ENCODE assay signal across 16 cellular contexts in genomic region chr15:57149196-57149595, GRCh38.
DNase-seq lines count a peak whose midpoint lies in the region; ATAC-seq, FAIRE-seq and TF ChIP-seq lines count a peak whose summit lies in the region.
"Had no signal": no experiment of that assay in that cellular context is flagged by ENCODE, and none has a peak within 500 bp of the region (broad histone marks: within the 10 kb centered on the region; RNA-seq: fewer than 3 reads in every experiment).

No MANE protein-coding gene starts in this region.

- H3K27me3 ChIP-seq in right cardiac atrium (ENCODE audit: control insufficient read depth, insufficient read depth), result no peaks in the 10 kb centered on the region
- H3K27me3 ChIP-seq in endodermal cell (ENCODE audit: control insufficient read depth, insufficient read depth, low read length, poor library complexity, severe bottlenecking), result no peaks in the 10 kb centered on the region
- H3K27me3 ChIP-seq in pancreas, result no peaks in the 10 kb centered on the region
- H3K27me3 ChIP-seq: suprapubic skin had no signal

- no peaks in the 10 kb centered on the region for H3K27me3 Mint-ChIP-seq in endodermal cell (ENCODE audit: insufficient read depth)
- H3K27me3 Mint-ChIP-seq: activated CD4-positive, alpha-beta memory T cell treated with anti-CD3 and anti-CD28 coated beads, Interleukin-2, amount 10 ng/mL, durations not matched to agents 7 days and 5 days had no signal

- H3K4me3 ChIP-seq in right cardiac atrium (ENCODE audit: low read length), result no peak overlapping the region
- H3K4me3 ChIP-seq in cardiac fibroblast (replicated peaks in 1 of 2; ENCODE audit: low read depth in 2 of 2, low read length in 2 of 2), result no peak overlapping the region
- no peak overlapping the region for H3K4me3 ChIP-seq in endodermal cell (ENCODE audit: low read length)
- no peak overlapping the region for H3K4me3 ChIP-seq in pancreas
- H3K4me3 ChIP-seq: A549, suprapubic skin had no signal

- ATAC-seq in Right ventricle myocardium inferior, result peak; percentile 39
- ATAC-seq in right cardiac atrium, result no peak
- ATAC-seq in left cardiac atrium, result peak; percentile 35
- no peak for ATAC-seq in GM21737 (IDR thresholded peaks at IDR 0.05; ENCODE audit: unreplicated experiment)
- no peak for ATAC-seq in pancreas
- ATAC-seq: A549, left colon had no signal

- no peak for FAIRE-seq in pancreas (lab: Jason Lieb, UNC)
- FAIRE-seq: GM12892 had no signal

- no peak overlapping the region for H3K4me3 Mint-ChIP-seq in endodermal cell
- H3K4me3 Mint-ChIP-seq: activated CD4-positive, alpha-beta memory T cell treated with anti-CD3 and anti-CD28 coated beads, Interleukin-2, amount 10 ng/mL, durations not matched to agents 7 days and 5 days had no signal

- DNase-seq in Right ventricle myocardium inferior (ENCODE audit: missing footprints), result no peak
- DNase-seq in right cardiac atrium, result no peak
- DNase-seq in cardiac fibroblast (ENCODE audit: low read depth in 2 of 2), result peak; percentile 80 to 87
- no peak for DNase-seq in left cardiac atrium
- DNase-seq in smooth muscle cell of the brain vasculature (ENCODE audit: low read depth, low spot score), result peak; percentile 43
- DNase-seq in endodermal cell, result no peak
- DNase-seq in pancreas, result no peak
- DNase-seq: activated CD4-positive, alpha-beta memory T cell treated with anti-CD3 and anti-CD28 coated beads, Interleukin-2, amount 10 ng/mL, durations not matched to agents 7 days and 5 days; left colon; NCI-H446 treated with DMSO at 0.1 percent for 48 hours; OCI-M1; stimulated activated CD4-positive, alpha-beta T cell treated with anti-CD3 and anti-CD28 coated beads, Interleukin-2, amount 100 ng/mL, for 24 hours had no signal

- H3K27ac Mint-ChIP-seq in endodermal cell, result no peak overlapping the region
- H3K27ac Mint-ChIP-seq: activated CD4-positive, alpha-beta memory T cell treated with anti-CD3 and anti-CD28 coated beads, Interleukin-2, amount 10 ng/mL, durations not matched to agents 7 days and 5 days had no signal

- H3K36me3 Mint-ChIP-seq in endodermal cell (ENCODE audit: low read depth), result peaks cover 26% of the 10 kb centered on the region

- TF ChIP-seq CTCF in cardiac fibroblast (IDR thresholded peaks at IDR 0.05; ENCODE audit: low read depth, low read length) (no peak), endodermal cell (conservative IDR thresholded peaks at IDR 0.05) (no peak), pancreas (IDR thresholded peaks at IDR 0.05) (no peak)

- intact Hi-C loops in Right ventricle myocardium inferior (cut with DNase I), result loop anchor here (10.0 kb wide), 1 partner anchor 654 kb away; no protein-coding TSS in a partner anchor
- intact Hi-C loops in right cardiac atrium (cut with DNase I), result loop anchor here (5.0 to 10.0 kb wide), 5 partner anchors 66 to 376 kb away; no protein-coding TSS in a partner anchor
- intact Hi-C loops in left cardiac atrium (cut with DNase I), result loop anchor here in 1 of 2 donors (5.0 to 10.0 kb wide), 3 partner anchors 158 to 654 kb away; no protein-coding TSS in a partner anchor
- intact Hi-C loops in pancreas (cut with DNase I), result no loop called here

- H3K9me3 Mint-ChIP-seq in endodermal cell, result peaks cover 22% of the 10 kb centered on the region

- H3K9me3 ChIP-seq in right cardiac atrium (ENCODE audit: control insufficient read depth, low read length) (no peaks in the 10 kb centered on the region), endodermal cell (ENCODE audit: control insufficient read depth, low read length) (peaks cover 27% of the 10 kb centered on the region), pancreas (no peaks in the 10 kb centered on the region)

- H3K27ac ChIP-seq in right cardiac atrium (ENCODE audit: low read length), result no peak overlapping the region
- no peak overlapping the region for H3K27ac ChIP-seq in endodermal cell (ENCODE audit: low read depth, low read length)
- no peak overlapping the region for H3K27ac ChIP-seq in pancreas
- H3K27ac ChIP-seq: A549, suprapubic skin had no signal

- H3K36me3 ChIP-seq in endodermal cell (ENCODE audit: control insufficient read depth, insufficient read depth, low read length) (peaks cover 11% of the 10 kb centered on the region), pancreas (no peaks in the 10 kb centered on the region)

- no peak overlapping the region for H3K9ac ChIP-seq in endodermal cell (ENCODE audit: extremely low read depth, low read length, poor library complexity, severe bottlenecking)

- H3K4me1 Mint-ChIP-seq in endodermal cell, result peaks cover 4% of the 10 kb centered on the region

- peaks cover 8% of the 10 kb centered on the region for H3K4me1 ChIP-seq in right cardiac atrium (ENCODE audit: control insufficient read depth, insufficient read depth, low read length)
- H3K4me1 ChIP-seq in endodermal cell (ENCODE audit: control insufficient read depth, insufficient read depth, low read length), result no peaks in the 10 kb centered on the region
- peaks cover 0 to 15% (median 3%) of the 10 kb centered on the region in 3 donors for H3K4me1 ChIP-seq in pancreas

Comparison
In these comparisons a context has a peak if more than half of its experiments do, and no peak if none do; other contexts are left out.
1. ATAC-seq: peak in Right ventricle myocardium inferior (single experiment) and left cardiac atrium (2 of 2); none in right cardiac atrium (0 of 2), GM21737 (single experiment) and pancreas (0 of 4).
2. DNase-seq: peak in cardiac fibroblast (2 of 2) and smooth muscle cell of the brain vasculature (single experiment); none in Right ventricle myocardium inferior (single experiment), right cardiac atrium (0 of 3), left cardiac atrium (single experiment), endodermal cell (single experiment) and pancreas (0 of 6).
3. intact Hi-C loops: an anchor here in Right ventricle myocardium inferior (10.0 kb wide) and right cardiac atrium (5.0 to 10.0 kb wide); none called in pancreas.